ENCODE assay signal across 1 cellular context in genomic region chr6:129641344-129641743, GRCh38.
TF ChIP-seq lines count a peak whose summit lies in the region.

No MANE protein-coding gene starts in this region.

TF ChIP-seq in HCT116, 20 proteins besides CTCF, POLR2A, EP300 and RAD21 (continued from another document):
- TF ChIP-seq, protein P1, sequence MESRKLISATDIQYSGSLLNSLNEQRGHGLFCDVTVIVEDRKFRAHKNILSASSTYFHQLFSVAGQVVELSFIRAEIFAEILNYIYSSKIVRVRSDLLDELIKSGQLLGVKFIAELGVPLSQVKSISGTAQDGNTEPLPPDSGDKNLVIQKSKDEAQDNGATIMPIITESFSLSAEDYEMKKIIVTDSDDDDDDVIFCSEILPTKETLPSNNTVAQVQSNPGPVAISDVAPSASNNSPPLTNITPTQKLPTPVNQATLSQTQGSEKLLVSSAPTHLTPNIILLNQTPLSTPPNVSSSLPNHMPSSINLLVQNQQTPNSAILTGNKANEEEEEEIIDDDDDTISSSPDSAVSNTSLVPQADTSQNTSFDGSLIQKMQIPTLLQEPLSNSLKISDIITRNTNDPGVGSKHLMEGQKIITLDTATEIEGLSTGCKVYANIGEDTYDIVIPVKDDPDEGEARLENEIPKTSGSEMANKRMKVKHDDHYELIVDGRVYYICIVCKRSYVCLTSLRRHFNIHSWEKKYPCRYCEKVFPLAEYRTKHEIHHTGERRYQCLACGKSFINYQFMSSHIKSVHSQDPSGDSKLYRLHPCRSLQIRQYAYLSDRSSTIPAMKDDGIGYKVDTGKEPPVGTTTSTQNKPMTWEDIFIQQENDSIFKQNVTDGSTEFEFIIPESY (IDR thresholded peaks at IDR 0.05; ENCODE audit: extremely low read depth, insufficient replicate concordance, low read length): no peak
